1 cellular context compared by ENCODE assay signal in genomic region chr3:119676771-119677640, GRCh38.
TF ChIP-seq lines count a peak whose summit lies in the region.

Gene COX17, minus strand, starts transcription at chr3:119677406. Its CDS starts 96 bp downstream, at chr3:119677310.

TF ChIP-seq in WTC11, 78 proteins besides CTCF, POLR2A, EP300 and RAD21 (continued from another document):
- TF ChIP-seq PRDM15 (CRISPR knock-in tag; IDR thresholded peaks at IDR 0.05), result no peak
- TF ChIP-seq FOXP4 (CRISPR knock-in tag; IDR thresholded peaks at IDR 0.05), result peak; percentile 66; the same call in 1 of the 2 replicates
- peak; percentile 94 for TF ChIP-seq MYBL2 (CRISPR knock-in tag; IDR thresholded peaks at IDR 0.05)
- TF ChIP-seq TCF7 (CRISPR knock-in tag; IDR thresholded peaks at IDR 0.05; ENCODE audit: low read depth), result no peak
- TF ChIP-seq ATF6 (CRISPR knock-in tag; IDR thresholded peaks at IDR 0.05), result no peak
- TF ChIP-seq ZBTB21 (CRISPR knock-in tag; IDR thresholded peaks at IDR 0.05; ENCODE audit: borderline replicate concordance), result peak; percentile 27; the same call in 1 of the 2 replicates
